11 cellular contexts compared by ENCODE assay signal in the genomic region with DNA sequence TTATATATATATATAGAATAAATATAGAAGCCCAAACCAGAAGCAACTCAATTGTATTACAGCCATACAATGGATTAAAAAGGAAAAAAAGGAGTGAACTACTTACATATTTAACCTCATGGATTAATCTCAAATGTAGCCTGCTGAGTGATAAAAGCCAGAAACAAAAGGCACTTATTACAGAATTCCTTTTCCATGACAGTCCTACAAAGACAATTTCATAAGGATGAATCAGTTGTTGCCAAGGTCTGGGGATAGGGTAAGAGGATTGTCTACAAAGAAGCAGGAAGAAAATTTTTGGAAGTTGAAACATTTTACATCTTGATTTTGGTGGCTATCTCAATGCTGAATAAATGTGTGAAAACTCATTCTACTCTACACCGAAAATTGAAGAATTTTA.
"Had no signal": no experiment of that assay in that cellular context is flagged by ENCODE, and none has a peak within 500 bp of the region (broad histone marks: within the 10 kb centered on the region; RNA-seq: fewer than 3 reads in every experiment).

No MANE protein-coding gene starts in this region.

- H3K9me3 ChIP-seq: ascending aorta, left lung, psoas muscle had no signal

- H3K36me3 ChIP-seq: ascending aorta, heart left ventricle, left lung had no signal

- H3K4me3 ChIP-seq: ascending aorta, coronary artery, heart left ventricle, left lung, psoas muscle had no signal

- H3K27ac ChIP-seq: ascending aorta, coronary artery, heart left ventricle, left lung, psoas muscle had no signal

- DNase-seq: activated CD4-positive, alpha-beta T cell treated with anti-CD3 and anti-CD28 coated beads for 48 hours; activated CD8-positive, alpha-beta memory T cell treated with anti-CD3 and anti-CD28 coated beads, Interleukin-2, amount 50 U/mL, for 48 hours; activated CD8-positive, alpha-beta T cell treated with anti-CD3 and anti-CD28 coated beads, Interleukin-2, amount 10 ng/mL, durations not matched to agents 7 days and 5 days; caudate nucleus; effector memory CD4-positive, alpha-beta T cell; heart left ventricle; left lung; psoas muscle; stimulated activated CD4-positive, alpha-beta T cell treated with anti-CD3 and anti-CD28 coated beads, Interleukin-4, amount 100 ng/mL, for 4 hours had no signal

- H3K4me1 ChIP-seq: ascending aorta, heart left ventricle, left lung, psoas muscle had no signal

- H3K27me3 ChIP-seq: ascending aorta, heart left ventricle, left lung had no signal
